In the genomic region with DNA sequence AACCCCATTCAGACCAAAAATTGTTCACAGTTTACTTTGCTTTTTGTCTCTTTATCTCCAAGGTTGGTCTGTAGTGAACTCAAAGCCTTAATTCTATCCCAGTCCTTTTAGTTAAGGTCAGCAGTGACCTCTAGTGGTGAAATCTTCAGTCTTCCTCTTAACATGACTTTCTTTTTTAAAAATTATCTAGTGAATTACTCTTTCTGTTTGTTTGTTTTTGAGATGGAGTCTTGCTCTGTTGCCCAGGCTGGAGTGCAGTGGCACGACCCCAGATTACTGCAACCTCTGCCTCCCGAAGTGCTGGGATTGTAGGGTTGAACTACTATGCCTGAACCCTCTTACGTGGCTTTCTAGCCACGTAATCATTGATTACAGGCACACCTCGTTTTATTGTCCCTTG, we compare ENCODE assay signal across 1 cellular context.
TF ChIP-seq lines count a peak whose summit lies in the region.

No MANE protein-coding gene starts in this region.

TF ChIP-seq in SK-N-SH treated with all-trans-retinoic acid at 6 μM for 48 hours, 23 proteins besides CTCF, POLR2A, EP300 and RAD21 (continued from another document):
- no peak for TF ChIP-seq CREB5 (CRISPR knock-in tag; IDR thresholded peaks at IDR 0.05; ENCODE audit: low read depth)
- no peak for TF ChIP-seq RARB (CRISPR knock-in tag; IDR thresholded peaks at IDR 0.05)
- TF ChIP-seq ZFP30 (CRISPR knock-in tag; IDR thresholded peaks at IDR 0.05) = no peak
